1 cellular context compared by ENCODE assay signal in genomic region chr22:50396751-50397370, GRCh38.
A peak's percentile ranks its signal among the peaks of the same experiment; 100 is the strongest.
TF ChIP-seq lines count a peak whose summit lies in the region.

No MANE protein-coding gene starts in this region.

TF ChIP-seq in HepG2, 621 proteins besides CTCF, POLR2A, EP300 and RAD21 (continued from another document and continues in another):
- TF ChIP-seq ATF2 (CRISPR knock-in tag; IDR thresholded peaks at IDR 0.05): peak; percentile 72; the same call in 1 of the 2 replicates
- no peak for TF ChIP-seq ZNF101 (CRISPR knock-in tag; IDR thresholded peaks at IDR 0.05; ENCODE audit: borderline replicate concordance, low read depth)
- TF ChIP-seq IKZF4 (CRISPR knock-in tag; IDR thresholded peaks at IDR 0.05; ENCODE audit: borderline replicate concordance, low read depth, not compliant biosample characterization): no peak
- TF ChIP-seq EEA1 (CRISPR knock-in tag; IDR thresholded peaks at IDR 0.05; ENCODE audit: borderline replicate concordance): no peak
- no peak for TF ChIP-seq ZNF841 (CRISPR knock-in tag; IDR thresholded peaks at IDR 0.05; ENCODE audit: borderline replicate concordance)
- peak; percentile 68; the same call in 1 of the 2 replicates for TF ChIP-seq HBP1 (CRISPR knock-in tag; IDR thresholded peaks at IDR 0.05; ENCODE audit: low read depth)
- no peak for TF ChIP-seq RORA (CRISPR knock-in tag; IDR thresholded peaks at IDR 0.05)
- TF ChIP-seq TFDP1 (CRISPR knock-in tag; IDR thresholded peaks at IDR 0.05; ENCODE audit: borderline replicate concordance): peak; percentile 22; the same call in 1 of the 2 replicates
- no peak for TF ChIP-seq SNRNP70 (IDR thresholded peaks at IDR 0.05; ENCODE audit: low read depth, low read length)
- TF ChIP-seq FOXP4 (CRISPR knock-in tag; IDR thresholded peaks at IDR 0.05): peak; percentile 96
- peak; percentile 93 for TF ChIP-seq ZSCAN29 (CRISPR knock-in tag; conservative IDR thresholded peaks at IDR 0.05)
- no peak for TF ChIP-seq ZNF468 (CRISPR knock-in tag; IDR thresholded peaks at IDR 0.05)
- TF ChIP-seq ZSCAN25 (CRISPR knock-in tag; IDR thresholded peaks at IDR 0.05): no peak
- peak; percentile 69; the same call in 1 of the 2 replicates for TF ChIP-seq RXRA (CRISPR knock-in tag; IDR thresholded peaks at IDR 0.05)
- no peak for TF ChIP-seq GTF3A (CRISPR knock-in tag; conservative IDR thresholded peaks at IDR 0.05)
- no peak for TF ChIP-seq GZF1 (CRISPR knock-in tag; IDR thresholded peaks at IDR 0.05)
- no peak for TF ChIP-seq PHF8 (CRISPR knock-in tag; IDR thresholded peaks at IDR 0.05)
- no peak for TF ChIP-seq ZNF513 (CRISPR knock-in tag; conservative IDR thresholded peaks at IDR 0.05)
- no peak for TF ChIP-seq DR1 (CRISPR knock-in tag; IDR thresholded peaks at IDR 0.05)
- TF ChIP-seq DNMT1 (CRISPR knock-in tag; IDR thresholded peaks at IDR 0.05): no peak
- no peak for TF ChIP-seq ZNF160 (CRISPR knock-in tag; IDR thresholded peaks at IDR 0.05)
- TF ChIP-seq ZBTB49 (CRISPR knock-in tag; IDR thresholded peaks at IDR 0.05; ENCODE audit: borderline replicate concordance): no peak
- peak; percentile 55; the same call in 1 of the 2 replicates for TF ChIP-seq FOXK1 (CRISPR knock-in tag; IDR thresholded peaks at IDR 0.05; ENCODE audit: borderline replicate concordance, low read depth)
- no peak for TF ChIP-seq ZKSCAN5 (CRISPR knock-in tag; IDR thresholded peaks at IDR 0.05)
- no peak for TF ChIP-seq SMYD3 (CRISPR knock-in tag; IDR thresholded peaks at IDR 0.05)
- TF ChIP-seq REPIN1 (CRISPR knock-in tag; IDR thresholded peaks at IDR 0.05; ENCODE audit: borderline replicate concordance, low read depth): peak; percentile 63; the same call in 1 of the 2 replicates
- no peak for TF ChIP-seq ZNF33B (CRISPR knock-in tag; IDR thresholded peaks at IDR 0.05)
- no peak for TF ChIP-seq NFIB (CRISPR knock-in tag; IDR thresholded peaks at IDR 0.05; ENCODE audit: borderline replicate concordance)
- TF ChIP-seq FOXO1 (CRISPR knock-in tag; IDR thresholded peaks at IDR 0.05): peak; percentile 91
- no peak for TF ChIP-seq MXI1 (IDR thresholded peaks at IDR 0.05; ENCODE audit: borderline replicate concordance, low read depth, low read length)
- peak; percentile 98 to 99 for TF ChIP-seq NR2F1 (CRISPR knock-in tag; IDR thresholded peaks at IDR 0.05)
- TF ChIP-seq ZNF704 (CRISPR knock-in tag; IDR thresholded peaks at IDR 0.05; ENCODE audit: borderline replicate concordance): no peak
- TF ChIP-seq ZSCAN22 (CRISPR knock-in tag; IDR thresholded peaks at IDR 0.05): no peak; the same call in 1 of the 2 replicates
- no peak for TF ChIP-seq TEAD2 (CRISPR knock-in tag; IDR thresholded peaks at IDR 0.05)
- TF ChIP-seq ATF7-NPFF (CRISPR knock-in tag; IDR thresholded peaks at IDR 0.05; ENCODE audit: low read depth): 0 out of 2 replicates have a peak, but pooled peaks have one; percentile 35
- peak; percentile 34; the same call in 1 of the 2 replicates for TF ChIP-seq ZNF749 (CRISPR knock-in tag; IDR thresholded peaks at IDR 0.05; ENCODE audit: borderline replicate concordance)
- TF ChIP-seq RFX3 (CRISPR knock-in tag; IDR thresholded peaks at IDR 0.05): no peak
- TF ChIP-seq NFYB (CRISPR knock-in tag; IDR thresholded peaks at IDR 0.05): no peak
- no peak for TF ChIP-seq ARHGAP35 (CRISPR knock-in tag; IDR thresholded peaks at IDR 0.05; ENCODE audit: borderline replicate concordance)
- peak; percentile 97 for TF ChIP-seq ZNF263 (CRISPR knock-in tag; IDR thresholded peaks at IDR 0.05)
- no peak for TF ChIP-seq SATB2 (CRISPR knock-in tag; IDR thresholded peaks at IDR 0.05)
- no peak for TF ChIP-seq KDM2A (CRISPR knock-in tag; IDR thresholded peaks at IDR 0.05; ENCODE audit: borderline replicate concordance, low read depth)
- TF ChIP-seq CEBPZ (IDR thresholded peaks at IDR 0.05; ENCODE audit: low read length): no peak
- TF ChIP-seq ZKSCAN8 (CRISPR knock-in tag; IDR thresholded peaks at IDR 0.05; ENCODE audit: borderline replicate concordance): no peak
- TF ChIP-seq ZSCAN5A (CRISPR knock-in tag; IDR thresholded peaks at IDR 0.05; ENCODE audit: borderline replicate concordance): 0 out of 2 replicates have a peak, but pooled peaks have one; percentile 48
- 0 out of 2 replicates have a peak, but pooled peaks have one; percentile 20 for TF ChIP-seq ZNF512B (CRISPR knock-in tag; IDR thresholded peaks at IDR 0.05; ENCODE audit: borderline replicate concordance)
- TF ChIP-seq POLR2AphosphoS2 (IDR thresholded peaks at IDR 0.05; ENCODE audit: low read depth, low read length): no peak
